ENCODE assay signal across 2 cellular contexts in genomic region chr14:66662374-66662773, GRCh38.
A peak's percentile ranks its signal among the peaks of the same experiment; 100 is the strongest.
TF ChIP-seq lines count a peak whose summit lies in the region.

No MANE protein-coding gene starts in this region.

TF ChIP-seq in IMR-90, 13 proteins besides CTCF, POLR2A, EP300 and RAD21:
- TF ChIP-seq CEBPB (IDR thresholded peaks at IDR 0.05; ENCODE audit: low read depth, low read length) (no peak), SMC3 (IDR thresholded peaks at IDR 0.05; ENCODE audit: low read depth, low read length) (peak; percentile 17; the same call in 1 of the 2 replicates), ELK1 (IDR thresholded peaks at IDR 0.05; ENCODE audit: borderline replicate concordance, low read depth, low read length) (no peak)

TF ChIP-seq in HepG2, 621 proteins besides CTCF, POLR2A, EP300 and RAD21:
- TF ChIP-seq SMC3 (IDR thresholded peaks at IDR 0.05; ENCODE audit: low read length) (peak; percentile 35; the same call in 1 of the 2 replicates), ZNF709 (CRISPR knock-in tag; IDR thresholded peaks at IDR 0.05) (no peak), STAG1 (CRISPR knock-in tag; IDR thresholded peaks at IDR 0.05) (peak; percentile 64)
TF ChIP-seq in HepG2: peak in this region for 2.
